ENCODE assay signal across 9 cellular contexts in genomic region chr7:112782498-112782897, GRCh38. TPM values are rescaled to one million over a fixed set of nuclear protein-coding genes. Genes with fewer than 3 reads are reported as not detected.
DNase-seq lines count a peak whose midpoint lies in the region; ATAC-seq and TF ChIP-seq lines count a peak whose summit lies in the region.
"Had no signal": no experiment of that assay in that cellular context is flagged by ENCODE, and none has a peak within 500 bp of the region (broad histone marks: within the 10 kb centered on the region; RNA-seq: fewer than 3 reads in every experiment).

No MANE protein-coding gene starts in this region.

- POLR2A ChIA-PET in Caco-2 (lab: Charles Lee), result no interaction called here

- no peaks in the 10 kb centered on the region for H3K4me1 ChIP-seq in Caco-2

- CTCF ChIA-PET in Caco-2 (lab: Charles Lee), result no interaction called here

- H3K4me3 ChIP-seq in GM12864 (ENCODE audit: low read depth, low read length) (no peak overlapping the region), Caco-2 (ENCODE audit: low read depth, low read length) (no peak overlapping the region)

- no peak for TF ChIP-seq CTCF in GM12864 (IDR thresholded peaks at IDR 0.05; ENCODE audit: low read depth, low read length, missing control alignments)
- no peak for TF ChIP-seq CTCF in Caco-2 (IDR thresholded peaks at IDR 0.05; ENCODE audit: insufficient read depth in 1 of 2, low read depth in 1 of 2, low read length in 1 of 2, severe bottlenecking in 1 of 2, unreplicated experiment in 1 of 2)

- peak; percentile 26 for DNase-seq in GM12864 (ENCODE audit: low read depth)
- DNase-seq in T-helper 2 cell treated with Interferon-gamma antibody and Interleukin-4, amounts not matched to agents 5 μg/mL and 100 μg/mL, for 36 hours (ENCODE audit: low spot score), result peak; percentile 39
- DNase-seq in activated gamma-delta T cell (lab: John Stamatoyannopoulos, UW), result no peak
- no peak for DNase-seq in Caco-2
- no peak for DNase-seq in cerebellum (ENCODE audit: low spot score)
- no peak for DNase-seq in NCI-H2196 (lab: John Stamatoyannopoulos, UW; ENCODE audit: unreplicated experiment)

- no peaks in the 10 kb centered on the region for H3K27me3 Mint-ChIP-seq in T-helper 2 cell treated with Interferon-gamma antibody and Interleukin-4, amounts not matched to agents 5 μg/mL and 100 μg/mL, for 36 hours (ENCODE audit: low read depth)
- H3K27me3 Mint-ChIP-seq in Caco-2 (ENCODE audit: insufficient read depth, unreplicated experiment), result no peaks in the 10 kb centered on the region

- peaks cover 38% of the 10 kb centered on the region for H3K4me1 Mint-ChIP-seq in T-helper 2 cell treated with Interferon-gamma antibody and Interleukin-4, amounts not matched to agents 5 μg/mL and 100 μg/mL, for 36 hours (ENCODE audit: low read depth)
- H3K4me1 Mint-ChIP-seq in Caco-2 (ENCODE audit: low read depth, unreplicated experiment), result no peaks in the 10 kb centered on the region

- ATAC-seq in GM19035 (IDR thresholded peaks at IDR 0.05; ENCODE audit: unreplicated experiment) (peak; percentile 95), HG02885 (IDR thresholded peaks at IDR 0.05; ENCODE audit: poor library complexity, unreplicated experiment) (peak; percentile 98)
- ATAC-seq: Panc1 had no signal

- peak overlapping the region; percentile 19 for H3K4me3 Mint-ChIP-seq in T-helper 2 cell treated with Interferon-gamma antibody and Interleukin-4, amounts not matched to agents 5 μg/mL and 100 μg/mL, for 36 hours
- H3K4me3 Mint-ChIP-seq in Caco-2 (ENCODE audit: unreplicated experiment), result no peak overlapping the region

- H3K36me3 ChIP-seq in Caco-2 (ENCODE audit: control insufficient read depth, insufficient read depth, low read length), result peaks cover 2% of the 10 kb centered on the region; the same call in 1 of the 2 replicates

- no peaks in the 10 kb centered on the region for H3K9me3 Mint-ChIP-seq in T-helper 2 cell treated with Interferon-gamma antibody and Interleukin-4, amounts not matched to agents 5 μg/mL and 100 μg/mL, for 36 hours
- H3K9me3 Mint-ChIP-seq in Caco-2 (ENCODE audit: unreplicated experiment), result no peaks in the 10 kb centered on the region

- no TSS peak for BruUV-seq in Caco-2 (replicated peaks; lab: Mats Ljungman, UMichigan)

- H3K27ac Mint-ChIP-seq in T-helper 2 cell treated with Interferon-gamma antibody and Interleukin-4, amounts not matched to agents 5 μg/mL and 100 μg/mL, for 36 hours, result peak overlapping the region; percentile 33
- no peak overlapping the region for H3K27ac Mint-ChIP-seq in Caco-2 (ENCODE audit: unreplicated experiment)

- H3K9me3 ChIP-seq in Caco-2, result no peaks in the 10 kb centered on the region

- H3K27me3 ChIP-seq in Caco-2 (replicated peaks; ENCODE audit: control insufficient read depth, insufficient read depth, low read length), result no peaks in the 10 kb centered on the region

- peaks cover 50% of the 10 kb centered on the region for H3K36me3 Mint-ChIP-seq in T-helper 2 cell treated with Interferon-gamma antibody and Interleukin-4, amounts not matched to agents 5 μg/mL and 100 μg/mL, for 36 hours (ENCODE audit: low read depth)
- peaks cover 13% of the 10 kb centered on the region for H3K36me3 Mint-ChIP-seq in Caco-2 (ENCODE audit: insufficient read depth, unreplicated experiment)

- intact Hi-C loops in Caco-2 (cut with micrococcal nuclease; ENCODE audit: unreplicated experiment), result no loop called here

RNA-seq across cellular contexts. Expression of gene TMEM168, which starts 7.7 kb away (rescaled TPM):
- total RNA-seq in Caco-2 (2022), result 21.9 and 28.9 TPM in 2 replicates
- 39.6 TPM for total RNA-seq in cerebellum

Comparison
In these comparisons a context has a peak if more than half of its experiments do, and no peak if none do; other contexts are left out.
1. DNase-seq: peak in GM12864 (single experiment) and T-helper 2 cell treated with Interferon-gamma antibody and Interleukin-4, amounts not matched to agents 5 μg/mL and 100 μg/mL, for 36 hours (single experiment); none in activated gamma-delta T cell (single experiment), Caco-2 (0 of 2), cerebellum (single experiment) and NCI-H2196 (single experiment).